In genomic region chr18:49804096-49804495, GRCh38 we compare ENCODE assay signal across 30 cellular contexts.
"Had no signal": no experiment of that assay in that cellular context is flagged by ENCODE, and none has a peak within 500 bp of the region (broad histone marks: within the 10 kb centered on the region; RNA-seq: fewer than 3 reads in every experiment).

No MANE protein-coding gene starts in this region.

- H2AFZ ChIP-seq: parathyroid adenoma had no signal

- H3K4me1 Mint-ChIP-seq: neural crest cell had no signal

- H3K4me3 Mint-ChIP-seq: naive thymus-derived CD8-positive, alpha-beta T cell; neural crest cell; stimulated activated naive CD8-positive, alpha-beta T cell treated with anti-CD3 and anti-CD28 coated beads, Interleukin-15, amount 100 ng/mL, for 72 hours had no signal

- DNase-seq: dermis blood vessel endothelial cell; effector memory CD4-positive, alpha-beta T cell; erythroblast; esophagus squamous epithelium; foreskin melanocyte; glutamatergic neuron; heart right ventricle; hippocampal formation; islet precursor cell; kidney glomerular epithelial cell; left colon; left ventricle myocardium superior; lower lobe of right lung; naive thymus-derived CD8-positive, alpha-beta T cell; right lobe of liver; small intestine; stimulated activated CD4-positive, alpha-beta T cell treated with anti-CD3 and anti-CD28 coated beads, Interleukin-15, amount 100 ng/mL, for 24 hours; stimulated activated CD4-positive, alpha-beta T cell treated with anti-CD3 and anti-CD28 coated beads, Interleukin-2, amount 100 ng/mL, for 48 hours; stimulated activated CD8-positive, alpha-beta memory T cell treated with anti-CD3 and anti-CD28 coated beads, Interleukin-4, amount 100 ng/mL, for 48 hours; stimulated activated naive CD4-positive, alpha-beta T cell; stimulated activated naive CD8-positive, alpha-beta T cell treated with anti-CD3 and anti-CD28 coated beads, Interleukin-15, amount 100 ng/mL, for 72 hours; transverse colon; upper lobe of right lung; uterus had no signal

- H3K27me3 ChIP-seq: esophagus squamous epithelium, heart right ventricle, neutrophil, right lobe of liver, suprapubic skin, transverse colon, upper lobe of right lung, uterus had no signal

- H3K27me3 Mint-ChIP-seq: naive thymus-derived CD8-positive, alpha-beta T cell; progenitor cell of endocrine pancreas; stimulated activated naive CD8-positive, alpha-beta T cell treated with anti-CD3 and anti-CD28 coated beads, Interleukin-15, amount 100 ng/mL, for 72 hours had no signal

- H3K27ac ChIP-seq: coronary artery, esophagus squamous epithelium, heart right ventricle, lower lobe of right lung, neutrophil, parathyroid adenoma, suprapubic skin, transverse colon, upper lobe of right lung, uterus had no signal

- H3K9ac ChIP-seq: parathyroid adenoma had no signal

- H3K36me3 ChIP-seq: uterus had no signal

- H3K9me3 ChIP-seq: lower lobe of right lung, right lobe of liver, suprapubic skin, transverse colon, upper lobe of right lung, uterus had no signal

- H3K4me1 ChIP-seq: esophagus squamous epithelium, lower lobe of right lung, parathyroid adenoma, suprapubic skin, transverse colon, upper lobe of right lung, uterus had no signal

- ATAC-seq: left colon; naive thymus-derived CD8-positive, alpha-beta T cell; stimulated activated naive CD8-positive, alpha-beta T cell treated with anti-CD3 and anti-CD28 coated beads, Interleukin-15, amount 100 ng/mL, for 72 hours had no signal

- H3K4me3 ChIP-seq: coronary artery, esophagus squamous epithelium, heart right ventricle, lower lobe of right lung, right lobe of liver, suprapubic skin, transverse colon, upper lobe of right lung, uterus had no signal

- H3K27ac Mint-ChIP-seq: progenitor cell of endocrine pancreas had no signal
